Comparison of ENCODE assay signal across 8 cellular contexts in genomic region chr17:17824119-17824779, GRCh38. TPM values are rescaled to one million over a fixed set of nuclear protein-coding genes. Genes with fewer than 3 reads are reported as not detected.
DNase-seq lines count a peak whose midpoint lies in the region; ATAC-seq, FAIRE-seq and TF ChIP-seq lines count a peak whose summit lies in the region.

No MANE protein-coding gene starts in this region.

- BruUV-seq in Panc1 (replicated peaks; lab: Mats Ljungman, UMichigan) = no TSS peak

- CTCF ChIA-PET in Panc1 (lab: Charles Lee) = no interaction called here

- intact Hi-C loops in Panc1 (cut with micrococcal nuclease; ENCODE audit: unreplicated experiment) = loop anchor here (10.0 kb wide), 1 partner anchor 211 kb away; the partner anchor contains the start of genes ATPAF2 and GID4

- peaks cover 29 to 65% (median 58%) of the 10 kb centered on the region in 11 experiments for H3K36me3 ChIP-seq in BLaER1 treated with 17β-estradiol and CSF1 and Interleukin-3, amounts not matched to agents 10 nM and 100 nM
- no peaks in the 10 kb centered on the region; the same call in none of the 2 replicates for H3K36me3 ChIP-seq in Panc1 (ENCODE audit: control insufficient read depth, insufficient read depth, low read length)
- H3K36me3 ChIP-seq in neural cell (ENCODE audit: insufficient read depth, low read length) = no peaks in the 10 kb centered on the region

- no peaks in the 10 kb centered on the region for H3K9me2 ChIP-seq in neural cell (ENCODE audit: insufficient read depth, low read length)

- H2AFZ ChIP-seq in neural cell (ENCODE audit: low read depth, low read length) = no peak overlapping the region

- H3K27ac Mint-ChIP-seq in effector memory CD8-positive, alpha-beta T cell = peak overlapping the region; percentile 96 to 97

- peaks cover 71 to 94% (median 86%) of the 10 kb centered on the region in 11 experiments for H4K20me1 ChIP-seq in BLaER1 treated with 17β-estradiol and CSF1 and Interleukin-3, amounts not matched to agents 10 nM and 100 nM
- no peaks in the 10 kb centered on the region for H4K20me1 ChIP-seq in neural cell (ENCODE audit: insufficient read depth)

- peaks cover 15% of the 10 kb centered on the region for H3K79me2 ChIP-seq in neural cell (replicated peaks; ENCODE audit: insufficient read depth, low read length)

- H3K9ac ChIP-seq in BLaER1 treated with 17β-estradiol and CSF1 and Interleukin-3, amounts not matched to agents 10 nM and 100 nM = peak overlapping the region; percentile 77 to 95 (median 84)
- H3K9ac ChIP-seq in neural cell (ENCODE audit: low read length) = peak overlapping the region; percentile 59

- POLR2A ChIA-PET in Panc1 (lab: Charles Lee) = no interaction called here

- FAIRE-seq in GM19239 (lab: Jason Lieb, UNC) = no peak

- no peaks in the 10 kb centered on the region for H3K9me3 Mint-ChIP-seq in effector memory CD8-positive, alpha-beta T cell

- H3K27me3 Mint-ChIP-seq in effector memory CD8-positive, alpha-beta T cell = no peaks in the 10 kb centered on the region

- no peak for TF ChIP-seq EP300 in neural cell (conservative IDR thresholded peaks at IDR 0.05; ENCODE audit: poor library complexity, severe bottlenecking)

- H3K4me3 Mint-ChIP-seq in effector memory CD8-positive, alpha-beta T cell = peak overlapping the region; percentile 75 to 83

- DNase-seq in Panc1 (ENCODE audit: low read depth, low spot score) = no peak
- no peak for DNase-seq in effector memory CD8-positive, alpha-beta T cell
- no peak for DNase-seq in GM19239 (ENCODE audit: insufficient read length, low spot score)
- DNase-seq in AG08396 (ENCODE audit: low spot score) = no peak

- H3K27ac ChIP-seq in BLaER1 treated with 17β-estradiol and CSF1 and Interleukin-3, amounts not matched to agents 10 nM and 100 nM = peak overlapping the region; percentile 86 to 98 (median 94)
- H3K27ac ChIP-seq in Panc1 (ENCODE audit: low read length) (peak overlapping the region; percentile 96), neural cell (ENCODE audit: low read length) (peak overlapping the region; percentile 49)

- peak overlapping the region; percentile 31 to 61 (median 47); a peak in 19 of 20 replicates for H3K4me3 ChIP-seq in BLaER1 treated with 17β-estradiol and CSF1 and Interleukin-3, amounts not matched to agents 10 nM and 100 nM
- peak overlapping the region; percentile 11 to 30; a peak in 2 of 4 replicates for H3K4me3 ChIP-seq in Panc1 (ENCODE audit: low read depth in 2 of 2, low read length in 2 of 2)
- H3K4me3 ChIP-seq in neural cell (ENCODE audit: low read length) = peak overlapping the region; percentile 62

- peaks cover 55 to 61% of the 10 kb centered on the region in 2 donors for H3K4me1 Mint-ChIP-seq in effector memory CD8-positive, alpha-beta T cell (ENCODE audit: low read depth in 2 of 2)

- peaks cover 93 to 97% (median 95%) of the 10 kb centered on the region in 10 experiments for H3K4me1 ChIP-seq in BLaER1 treated with 17β-estradiol and CSF1 and Interleukin-3, amounts not matched to agents 10 nM and 100 nM
- H3K4me1 ChIP-seq in Panc1 (ENCODE audit: control insufficient read depth, insufficient read depth, low read length) = peaks cover 83% of the 10 kb centered on the region

- no peak for TF ChIP-seq RAD21 in neural cell (conservative IDR thresholded peaks at IDR 0.05)

- TF ChIP-seq CTCF in Panc1 (IDR thresholded peaks at IDR 0.05) (no peak), neural cell (IDR thresholded peaks at IDR 0.05; ENCODE audit: poor library complexity, severe bottlenecking) (no peak)

- in situ Hi-C loops in Panc1 (cut with HindIII; ENCODE audit: low pct_unique_long_range_greater_than_20kb, low sequenced_read_pairs) = no loop called here

- H3F3A ChIP-seq in neural cell (ENCODE audit: insufficient read depth, low read length, poor library complexity, severe bottlenecking) = no peaks in the 10 kb centered on the region

- H3K27me3 ChIP-seq in BLaER1 treated with 17β-estradiol and CSF1 and Interleukin-3, amounts not matched to agents 10 nM and 100 nM = no peaks in the 10 kb centered on the region
- H3K27me3 ChIP-seq in Panc1 (ENCODE audit: control insufficient read depth, insufficient read depth, low read length) = no peaks in the 10 kb centered on the region
- H3K27me3 ChIP-seq in neural cell (ENCODE audit: insufficient read depth, low read depth, low read length) = no peaks in the 10 kb centered on the region

- H3K36me3 Mint-ChIP-seq in effector memory CD8-positive, alpha-beta T cell (ENCODE audit: insufficient read depth) = peaks cover 59% of the 10 kb centered on the region

- no peaks in the 10 kb centered on the region for H3K9me3 ChIP-seq in BLaER1 treated with 17β-estradiol and CSF1 and Interleukin-3, amounts not matched to agents 10 nM and 100 nM (replicated peaks in 1 of 11)
- H3K9me3 ChIP-seq in Panc1 (ENCODE audit: control insufficient read depth, insufficient read depth, low read depth, low read length) (no peaks in the 10 kb centered on the region), neural cell (ENCODE audit: low read length) (no peaks in the 10 kb centered on the region)

- ATAC-seq in GM21576 (IDR thresholded peaks at IDR 0.05; ENCODE audit: unreplicated experiment) = peak; percentile 10
- ATAC-seq in Panc1 = no peak
- peak; percentile 44 for ATAC-seq in effector memory CD8-positive, alpha-beta T cell (replicated peaks)
- ATAC-seq in GM19324 (IDR thresholded peaks at IDR 0.05; ENCODE audit: low FRiP score, unreplicated experiment) = no peak

- peak overlapping the region; percentile 83 to 100 (median 94) for H3K4me2 ChIP-seq in BLaER1 treated with 17β-estradiol and CSF1 and Interleukin-3, amounts not matched to agents 10 nM and 100 nM
- H3K4me2 ChIP-seq in neural cell (ENCODE audit: low read length) = no peak overlapping the region

TF ChIP-seq in neural cell, 6 proteins besides CTCF, POLR2A, EP300 and RAD21:
- no peak for TF ChIP-seq REST (IDR thresholded peaks at IDR 0.05; ENCODE audit: borderline replicate concordance)
- TF ChIP-seq SMC3 (conservative IDR thresholded peaks at IDR 0.05; ENCODE audit: poor library complexity) = no peak
- no peak for TF ChIP-seq MXI1 (conservative IDR thresholded peaks at IDR 0.05; ENCODE audit: poor library complexity, severe bottlenecking)
- TF ChIP-seq TAF1 (IDR thresholded peaks at IDR 0.05; ENCODE audit: low read depth) = no peak
- no peak for TF ChIP-seq POLR2AphosphoS5 (IDR thresholded peaks at IDR 0.05)

RNA-seq across cellular contexts. Expression of gene SREBF1, which starts 12.5 kb away (rescaled TPM):
- total RNA-seq in Panc1 (2021; ENCODE audit: unreplicated experiment) = 230 TPM
- 434 TPM for polyA plus RNA-seq in Panc1 (2012; ENCODE audit: insufficient read length)
- polyA plus RNA-seq in neural cell = 22.5 and 25.9 TPM in 2 replicates
- polyA minus RNA-seq in neural cell = 11.7 and 20.0 TPM in 2 replicates

Comparison
In these comparisons a context has a peak if more than half of its experiments do, and no peak if none do; other contexts are left out.
1. ATAC-seq: peak in GM21576 (single experiment) and effector memory CD8-positive, alpha-beta T cell (single experiment); none in Panc1 (single experiment) and GM19324 (single experiment).
2. Peak in every context shown above with its lines, with median percentiles within 50 percentile points of each other: H3K27ac ChIP-seq and H3K4me3 ChIP-seq.